In genomic region chr2:201046881-201047280, GRCh38 we compare ENCODE assay signal across 8 cellular contexts.
"Had no signal": no experiment of that assay in that cellular context is flagged by ENCODE, and none has a peak within 500 bp of the region (broad histone marks: within the 10 kb centered on the region; RNA-seq: fewer than 3 reads in every experiment).

No MANE protein-coding gene starts in this region.

- DNase-seq: H9, HCEC 1CT, KG1 had no signal

- H3K4me3 Mint-ChIP-seq: GM23338, H9 had no signal

- H2AFZ ChIP-seq: GM23338 had no signal

- H3K4me2 ChIP-seq: GM23338 had no signal

- FAIRE-seq: H1, H54 had no signal

- H3K4me1 Mint-ChIP-seq: GM23338, H9 had no signal

- H3K27me3 Mint-ChIP-seq: IgD-negative memory B cell had no signal

- H3K27ac Mint-ChIP-seq: GM23338, H9, IgD-negative memory B cell had no signal

- H3K27ac ChIP-seq: HL-60 had no signal

- H3K4me3 ChIP-seq: GM23338 had no signal

- ATAC-seq: GM23338 had no signal
